9 cellular contexts compared by ENCODE assay signal in genomic region chr6:87436435-87436834, GRCh38. TPM values are rescaled to one million over a fixed set of nuclear protein-coding genes. Genes with fewer than 3 reads are reported as not detected.
A peak's percentile ranks its signal among the peaks of the same experiment; 100 is the strongest.
DNase-seq lines count a peak whose midpoint lies in the region; ATAC-seq and TF ChIP-seq lines count a peak whose summit lies in the region.
"Had no signal": no experiment of that assay in that cellular context is flagged by ENCODE, and none has a peak within 500 bp of the region (broad histone marks: within the 10 kb centered on the region; RNA-seq: fewer than 3 reads in every experiment).

No MANE protein-coding gene starts in this region.

- no peak for TF ChIP-seq RAD21 in SK-N-SH (IDR thresholded peaks at IDR 0.05; ENCODE audit: low read length)

- no peak overlapping the region for H3K4me2 ChIP-seq in SK-N-SH

- no peaks in the 10 kb centered on the region for H3K9me2 ChIP-seq in SK-N-SH

- no peaks in the 10 kb centered on the region for H3K4me1 ChIP-seq in HAP-1
- no peaks in the 10 kb centered on the region for H3K4me1 ChIP-seq in SK-N-SH (ENCODE audit: control insufficient read depth in 1 of 2, insufficient read depth in 2 of 2, low read depth in 1 of 2, low read length in 1 of 2)
- H3K4me1 ChIP-seq: uterus had no signal

- POLR2A ChIA-PET in AG04450 (lab: Yijun Ruan, JAX): no interaction called here
- POLR2A ChIA-PET in SK-N-SH (lab: Yijun Ruan, JAX): no interaction called here

- H3K9ac ChIP-seq in SK-N-SH: no peak overlapping the region

- no peak for TF ChIP-seq EP300 in SK-N-SH (IDR thresholded peaks at IDR 0.05; ENCODE audit: borderline replicate concordance in 1 of 2, low read depth in 1 of 2, low read length in 1 of 2)

- TF ChIP-seq CTCF in AG04450 (IDR thresholded peaks at IDR 0.05; ENCODE audit: low read depth, low read length) (no peak), SK-N-SH (IDR thresholded peaks at IDR 0.05) (no peak), astrocyte of the spinal cord (IDR thresholded peaks at IDR 0.05; ENCODE audit: low read depth, low read length) (no peak)

- in situ Hi-C loops in HAP-1 (cut with MboI; ENCODE audit: low sequenced_read_pairs) (no loop called here), astrocyte of the spinal cord (cut with HindIII; ENCODE audit: low sequenced_read_pairs) (no loop called here)

- H3K9me3 ChIP-seq in AG04450 (ENCODE audit: control insufficient read depth, insufficient read depth, low read length) (no peaks in the 10 kb centered on the region), HAP-1 (no peaks in the 10 kb centered on the region), SK-N-SH (no peaks in the 10 kb centered on the region)
- H3K9me3 ChIP-seq: uterus had no signal

- H3K4me3 ChIP-seq in AG04450 (ENCODE audit: low read depth, low read length) (no peak overlapping the region), HAP-1 (no peak overlapping the region), SK-N-SH (ENCODE audit: low read depth in 2 of 2, low read length in 1 of 2) (no peak overlapping the region), astrocyte of the spinal cord (ENCODE audit: low read depth, low read length) (no peak overlapping the region)
- H3K4me3 ChIP-seq: uterus had no signal

- ATAC-seq in left lobe of liver (peak; percentile 88), HG02852 (IDR thresholded peaks at IDR 0.05; ENCODE audit: unreplicated experiment) (no peak)

- H3K27ac ChIP-seq in AG04450 (ENCODE audit: low read depth, low read length) (no peak overlapping the region), SK-N-SH (ENCODE audit: low read depth in 2 of 2, low read length in 1 of 2) (no peak overlapping the region)
- H3K27ac ChIP-seq: uterus had no signal

- H3K36me3 ChIP-seq in HAP-1 (replicated peaks) (no peaks in the 10 kb centered on the region), SK-N-SH (replicated peaks in 1 of 2; ENCODE audit: control insufficient read depth in 1 of 2, insufficient read depth in 2 of 2, low read length in 1 of 2) (no peaks in the 10 kb centered on the region)
- H3K36me3 ChIP-seq: uterus had no signal

- 60% methylated on average over 4 of the region's 4 CpGs for WGBS in SK-N-SH (ENCODE audit: low lambda C conversion rate)

- H3K27me3 ChIP-seq in AG04450 (ENCODE audit: control insufficient read depth, insufficient read depth, low read length) (no peaks in the 10 kb centered on the region), HAP-1 (ENCODE audit: low read depth) (peaks cover 19% of the 10 kb centered on the region), SK-N-SH (ENCODE audit: insufficient read depth) (no peaks in the 10 kb centered on the region)
- H3K27me3 ChIP-seq: uterus had no signal

- no peaks in the 10 kb centered on the region for H3F3A ChIP-seq in SK-N-SH (replicated peaks; ENCODE audit: insufficient read depth)

- no peak overlapping the region for H2AFZ ChIP-seq in SK-N-SH (ENCODE audit: low read depth)

- no peaks in the 10 kb centered on the region for H3K79me2 ChIP-seq in SK-N-SH (ENCODE audit: insufficient read depth)

- no peaks in the 10 kb centered on the region for H4K20me1 ChIP-seq in SK-N-SH (ENCODE audit: insufficient read depth)

- CTCF ChIA-PET in AG04450 (lab: Charles Lee): no interaction called here
- CTCF ChIA-PET in SK-N-SH (lab: Yijun Ruan, JAX): interaction anchor here (0.5 kb wide), 1 partner anchor 36 kb away, joined by 3 read pairs; the partner anchor contains the start of gene SLC35A1

- peak; percentile 26 for DNase-seq in AG04450 (ENCODE audit: low read depth, low spot score)
- DNase-seq in HAP-1 (ENCODE audit: low spot score in 2 of 2): peak; percentile 60 to 82
- no peak for DNase-seq in SK-N-SH
- peak; percentile 72 for DNase-seq in astrocyte of the spinal cord (ENCODE audit: low read depth, low spot score)
- DNase-seq in left lobe of liver (ENCODE audit: low spot score): no peak
- DNase-seq in stimulated activated naive CD4-positive, alpha-beta T cell treated with Interleukin-2 at 50 U/mL for 16 hours (lab: John Stamatoyannopoulos, UW): peak; percentile 1
- no peak for DNase-seq in NK-92 treated with Interleukin-12 subunit alpha and Interleukin-12 subunit beta, amount 100 ng/mL, for 24 hours (lab: John Stamatoyannopoulos, UW)

TF ChIP-seq in SK-N-SH, 30 proteins besides CTCF, POLR2A, EP300 and RAD21:
- TF ChIP-seq REST (IDR thresholded peaks at IDR 0.05; ENCODE audit: low read depth, low read length): peak; percentile 98
- no peak for TF ChIP-seq USF1 (IDR thresholded peaks at IDR 0.05; ENCODE audit: borderline replicate concordance, low read depth)

RNA-seq across cellular contexts. Expression of gene CFAP206, which starts 28.7 kb away (rescaled TPM):
- 0.11 TPM in 1 of 2 replicates, not detected in the other for polyA plus RNA-seq in AG04450 (2011; rRNA removed)
- polyA minus RNA-seq in AG04450 (2011; rRNA and poly(A)+ RNA removed): not detected in 2 replicates
- 0.46 and 0.78 TPM in 2 replicates for polyA plus RNA-seq in SK-N-SH (2012; rRNA removed)
- polyA plus RNA-seq in SK-N-SH (2012; cell fraction: cytosol; rRNA removed): 0.54 and 0.68 TPM in 2 replicates
- 0.60 and 0.86 TPM in 2 replicates for polyA plus RNA-seq in SK-N-SH (2012; cell fraction: nucleus; rRNA removed)
- not detected for total RNA-seq in left lobe of liver

RNA-seq across cellular contexts. Expression of gene SLC35A1, which starts 36.3 kb away (rescaled TPM):
- 20.5 and 30.3 TPM in 2 replicates for polyA plus RNA-seq in AG04450 (2011; rRNA removed)
- polyA minus RNA-seq in AG04450 (2011; rRNA and poly(A)+ RNA removed): 6.3 and 11.8 TPM in 2 replicates
- polyA plus RNA-seq in SK-N-SH (2012; rRNA removed): 9.2 and 13.9 TPM in 2 replicates
- polyA plus RNA-seq in SK-N-SH (2012; cell fraction: cytosol; rRNA removed): 12.7 and 15.7 TPM in 2 replicates
- 7.7 and 19.6 TPM in 2 replicates for polyA plus RNA-seq in SK-N-SH (2012; cell fraction: nucleus; rRNA removed)
- total RNA-seq in left lobe of liver: 9.1 TPM

Comparison
In these comparisons a context has a peak if more than half of its experiments do, and no peak if none do; other contexts are left out.
1. DNase-seq: peak in AG04450 (single experiment), HAP-1 (2 of 2), astrocyte of the spinal cord (single experiment) and stimulated activated naive CD4-positive, alpha-beta T cell treated with Interleukin-2 at 50 U/mL for 16 hours (single experiment); none in SK-N-SH (single experiment), left lobe of liver (single experiment) and NK-92 treated with Interleukin-12 subunit alpha and Interleukin-12 subunit beta, amount 100 ng/mL, for 24 hours (single experiment).